ENCODE assay signal across 11 cellular contexts in genomic region chr11:67556244-67556643, GRCh38. TPM values are rescaled to one million over a fixed set of nuclear protein-coding genes. Genes with fewer than 3 reads are reported as not detected.
"Had no signal": no experiment of that assay in that cellular context is flagged by ENCODE, and none has a peak within 500 bp of the region (broad histone marks: within the 10 kb centered on the region; RNA-seq: fewer than 3 reads in every experiment).

No MANE protein-coding gene starts in this region.

- FAIRE-seq: HTR-8/SVneo had no signal

- DNase-seq: GM23248, GOT3, H7, IMR-90, KBM-7 had no signal

- H3K27ac ChIP-seq: GM23248, KMS-11 had no signal

- H3K4me3 ChIP-seq: GM23248, HAP-1 had no signal

- ATAC-seq: HCT116 had no signal

- H2AFZ ChIP-seq: GM23248 had no signal

- H3K4me1 ChIP-seq: HAP-1 had no signal

- H3K9ac ChIP-seq: GM23248, KMS-11 had no signal

- H3K36me3 ChIP-seq: HAP-1 had no signal

- H3K4me2 ChIP-seq: KMS-11 had no signal

RNA-seq across cellular contexts. Expression of gene CABP2, which starts 33.0 kb away (rescaled TPM):
- total RNA-seq: GM23248, H4, H7, HT-29, IMR-90 had no signal
- polyA plus RNA-seq: GM23248, IMR-90 had no signal
